In the genomic region with DNA sequence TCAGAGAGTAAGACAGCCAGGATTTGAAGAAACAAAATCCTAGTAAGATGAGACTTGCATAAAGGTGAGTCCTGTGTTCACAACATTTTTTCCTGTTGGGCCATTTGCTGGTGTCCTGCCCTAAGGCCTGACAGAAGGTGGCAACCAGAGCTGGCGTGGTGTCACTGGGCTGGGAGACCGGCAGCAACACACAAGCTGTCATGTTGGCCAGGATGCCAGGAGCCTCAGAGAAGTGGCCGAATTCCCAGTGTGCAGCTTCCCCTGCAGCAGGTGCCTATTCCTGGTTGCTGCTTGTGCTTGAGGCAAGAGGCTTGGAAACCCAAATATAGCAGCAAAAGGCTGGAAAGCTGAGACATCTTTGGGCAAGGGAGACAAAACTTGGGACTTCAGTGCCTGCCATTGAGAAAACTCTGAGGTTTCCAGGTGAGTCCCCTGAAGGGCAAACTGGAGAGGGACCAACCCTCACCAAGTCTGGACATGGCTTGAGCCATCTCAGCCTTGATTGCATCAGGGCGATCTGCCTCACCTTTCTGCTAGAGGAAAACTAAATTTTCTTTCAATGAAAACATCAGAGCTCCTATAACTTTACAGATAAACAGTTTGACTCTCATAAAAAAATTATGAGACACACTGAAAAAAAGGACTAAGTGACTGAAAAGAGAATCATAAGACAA, we compare ENCODE assay signal across 13 cellular contexts.
"Had no signal": no experiment of that assay in that cellular context is flagged by ENCODE, and none has a peak within 500 bp of the region (broad histone marks: within the 10 kb centered on the region; RNA-seq: fewer than 3 reads in every experiment).

No MANE protein-coding gene starts in this region.

- H3K9me3 ChIP-seq: breast epithelium, sigmoid colon, thoracic aorta, uterus had no signal

- H3K27me3 Mint-ChIP-seq: activated T-cell treated with anti-CD3 and anti-CD28 coated beads, Interleukin-2, amount 50 U/mL, for 24 hours; progenitor cell of endocrine pancreas had no signal

- H3K4me3 ChIP-seq: breast epithelium, sigmoid colon, thoracic aorta, uterus had no signal

- H3K27me3 ChIP-seq: breast epithelium, sigmoid colon, uterus had no signal

- H3K4me3 Mint-ChIP-seq: activated T-cell treated with anti-CD3 and anti-CD28 coated beads, Interleukin-2, amount 50 U/mL, for 24 hours had no signal

- DNase-seq: activated CD4-positive, alpha-beta T cell treated with anti-CD3 and anti-CD28 coated beads, Interleukin-2, amount 50 U/mL, for 1 hour; activated gamma-delta T cell treated with Interleukin-2 at 50 U/mL for 16 hours; activated T-cell treated with anti-CD3 and anti-CD28 coated beads, Interleukin-2, amount 50 U/mL, for 24 hours; cortex of kidney; effector CD8-positive, alpha-beta T cell; foreskin melanocyte; sigmoid colon; stimulated activated CD4-positive, alpha-beta T cell treated with anti-CD3 and anti-CD28 coated beads, Interleukin-2, amount 100 ng/mL, for 48 hours; stimulated activated naive CD8-positive, alpha-beta T cell treated with anti-CD3 and anti-CD28 coated beads, Interleukin-15, Interleukin-2, amounts not matched to agents 100 U/mL and 50 U/mL, for 24 hours; uterus had no signal

- H3K4me1 ChIP-seq: breast epithelium, sigmoid colon, uterus had no signal

- H3K27ac Mint-ChIP-seq: activated T-cell treated with anti-CD3 and anti-CD28 coated beads, Interleukin-2, amount 50 U/mL, for 24 hours had no signal

- H3K9me3 Mint-ChIP-seq: activated T-cell treated with anti-CD3 and anti-CD28 coated beads, Interleukin-2, amount 50 U/mL, for 24 hours had no signal

- H3K36me3 ChIP-seq: breast epithelium, uterus had no signal

- H3K27ac ChIP-seq: breast epithelium, sigmoid colon, thoracic aorta, uterus had no signal

- ATAC-seq: stimulated activated naive CD8-positive, alpha-beta T cell treated with anti-CD3 and anti-CD28 coated beads, Interleukin-15, Interleukin-2, amounts not matched to agents 100 U/mL and 50 U/mL, for 24 hours had no signal
